1 cellular context compared by ENCODE assay signal in the genomic region with DNA sequence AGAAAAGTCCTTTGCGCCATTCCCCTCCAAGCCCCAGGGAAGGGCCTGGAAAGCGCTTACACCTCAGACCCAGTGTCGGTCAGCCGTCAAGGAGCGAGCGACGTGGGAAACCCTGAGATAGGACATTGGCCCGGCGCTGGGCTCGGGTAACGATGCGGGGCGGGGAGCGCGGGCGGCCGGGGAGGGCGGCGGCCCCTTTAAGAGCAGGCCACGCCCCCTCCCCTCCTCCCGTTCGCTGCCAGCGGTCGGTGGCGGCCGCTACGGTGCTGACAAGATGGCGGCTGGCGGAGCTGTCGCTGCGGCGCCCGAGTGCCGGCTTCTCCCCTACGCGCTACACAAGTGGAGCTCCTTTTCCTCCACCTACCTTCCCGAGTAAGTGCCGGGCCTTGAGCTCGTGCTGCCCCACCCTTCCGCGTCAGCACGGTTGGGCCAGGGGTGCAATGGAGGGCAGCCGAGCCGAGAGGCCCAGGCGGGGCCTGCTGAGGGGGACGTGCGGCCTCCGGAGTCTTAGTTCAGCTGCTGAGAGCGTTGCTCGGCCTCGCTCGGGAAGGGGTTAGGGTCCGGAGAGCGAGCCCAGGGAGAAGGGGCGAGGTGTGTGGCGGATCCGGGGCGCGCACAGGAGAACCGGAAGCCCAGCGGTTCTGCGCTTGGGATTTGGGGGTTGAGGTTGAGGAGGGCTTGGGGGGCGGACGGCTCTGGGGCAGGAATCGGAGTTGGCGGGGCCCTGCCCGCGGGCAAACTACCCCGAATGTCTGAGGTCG.
TF ChIP-seq lines count a peak whose summit lies in the region.

A gene (plus strand): TSS at position 251 of the 761 bp plus-strand sequence. CDS start 24 bp downstream, at position 275.

TF ChIP-seq in WTC11, 78 proteins besides CTCF, POLR2A, EP300 and RAD21 (continued from another document and continues in another):
- TF ChIP-seq, protein P1, sequence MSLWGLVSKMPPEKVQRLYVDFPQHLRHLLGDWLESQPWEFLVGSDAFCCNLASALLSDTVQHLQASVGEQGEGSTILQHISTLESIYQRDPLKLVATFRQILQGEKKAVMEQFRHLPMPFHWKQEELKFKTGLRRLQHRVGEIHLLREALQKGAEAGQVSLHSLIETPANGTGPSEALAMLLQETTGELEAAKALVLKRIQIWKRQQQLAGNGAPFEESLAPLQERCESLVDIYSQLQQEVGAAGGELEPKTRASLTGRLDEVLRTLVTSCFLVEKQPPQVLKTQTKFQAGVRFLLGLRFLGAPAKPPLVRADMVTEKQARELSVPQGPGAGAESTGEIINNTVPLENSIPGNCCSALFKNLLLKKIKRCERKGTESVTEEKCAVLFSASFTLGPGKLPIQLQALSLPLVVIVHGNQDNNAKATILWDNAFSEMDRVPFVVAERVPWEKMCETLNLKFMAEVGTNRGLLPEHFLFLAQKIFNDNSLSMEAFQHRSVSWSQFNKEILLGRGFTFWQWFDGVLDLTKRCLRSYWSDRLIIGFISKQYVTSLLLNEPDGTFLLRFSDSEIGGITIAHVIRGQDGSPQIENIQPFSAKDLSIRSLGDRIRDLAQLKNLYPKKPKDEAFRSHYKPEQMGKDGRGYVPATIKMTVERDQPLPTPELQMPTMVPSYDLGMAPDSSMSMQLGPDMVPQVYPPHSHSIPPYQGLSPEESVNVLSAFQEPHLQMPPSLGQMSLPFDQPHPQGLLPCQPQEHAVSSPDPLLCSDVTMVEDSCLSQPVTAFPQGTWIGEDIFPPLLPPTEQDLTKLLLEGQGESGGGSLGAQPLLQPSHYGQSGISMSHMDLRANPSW (CRISPR knock-in tag; conservative IDR thresholded peaks at IDR 0.05; ENCODE audit: low read depth) = no peak
- no peak for TF ChIP-seq ZNF416 (CRISPR knock-in tag; IDR thresholded peaks at IDR 0.05)
- TF ChIP-seq, protein P2, sequence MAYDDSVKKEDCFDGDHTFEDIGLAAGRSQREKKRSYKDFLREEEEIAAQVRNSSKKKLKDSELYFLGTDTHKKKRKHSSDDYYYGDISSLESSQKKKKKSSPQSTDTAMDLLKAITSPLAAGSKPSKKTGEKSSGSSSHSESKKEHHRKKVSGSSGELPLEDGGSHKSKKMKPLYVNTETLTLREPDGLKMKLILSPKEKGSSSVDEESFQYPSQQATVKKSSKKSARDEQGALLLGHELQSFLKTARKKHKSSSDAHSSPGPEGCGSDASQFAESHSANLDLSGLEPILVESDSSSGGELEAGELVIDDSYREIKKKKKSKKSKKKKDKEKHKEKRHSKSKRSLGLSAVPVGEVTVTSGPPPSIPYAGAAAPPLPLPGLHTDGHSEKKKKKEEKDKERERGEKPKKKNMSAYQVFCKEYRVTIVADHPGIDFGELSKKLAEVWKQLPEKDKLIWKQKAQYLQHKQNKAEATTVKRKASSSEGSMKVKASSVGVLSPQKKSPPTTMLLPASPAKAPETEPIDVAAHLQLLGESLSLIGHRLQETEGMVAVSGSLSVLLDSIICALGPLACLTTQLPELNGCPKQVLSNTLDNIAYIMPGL (CRISPR knock-in tag; IDR thresholded peaks at IDR 0.05) = peak; percentile 92
- TF ChIP-seq, protein P3, sequence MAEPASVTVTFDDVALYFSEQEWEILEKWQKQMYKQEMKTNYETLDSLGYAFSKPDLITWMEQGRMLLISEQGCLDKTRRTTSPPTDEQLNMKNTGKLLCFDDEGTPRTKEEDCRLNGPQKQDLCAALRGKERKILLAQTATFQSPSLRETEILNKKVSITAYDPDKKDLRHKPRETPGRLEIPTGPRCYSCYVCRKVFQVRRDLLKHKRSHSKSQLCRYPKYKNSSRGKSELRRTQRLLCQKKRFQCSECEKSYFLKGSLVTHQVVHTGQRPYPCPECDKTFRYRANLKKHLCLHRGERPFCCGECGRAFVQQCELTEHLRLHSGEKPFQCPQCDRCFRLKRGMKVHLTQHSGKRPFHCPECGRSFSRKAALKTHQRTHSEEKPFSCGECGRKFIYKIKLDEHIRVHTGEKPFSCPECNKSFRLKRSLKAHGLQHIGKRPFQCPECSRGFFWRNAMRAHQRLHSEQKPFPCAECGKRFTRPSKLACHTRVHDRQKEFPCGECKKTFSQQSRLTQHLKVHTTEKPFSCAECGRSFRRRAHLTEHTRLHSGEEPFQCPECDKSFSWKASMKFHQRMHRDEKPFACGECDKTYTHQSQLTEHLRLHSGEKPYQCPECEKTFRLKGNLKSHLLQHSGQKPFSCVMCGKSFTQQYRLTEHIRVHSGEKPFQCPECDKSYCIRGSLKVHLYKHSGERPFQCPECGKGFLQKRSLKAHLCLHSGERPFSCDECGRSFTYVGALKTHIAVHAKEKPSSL (CRISPR knock-in tag; conservative IDR thresholded peaks at IDR 0.05) = no peak
- TF ChIP-seq SOX15 (CRISPR knock-in tag; IDR thresholded peaks at IDR 0.05) = no peak
- no peak for TF ChIP-seq OVOL2 (CRISPR knock-in tag; IDR thresholded peaks at IDR 0.05; ENCODE audit: borderline replicate concordance)
- TF ChIP-seq ZNF219 (CRISPR knock-in tag; IDR thresholded peaks at IDR 0.05; ENCODE audit: borderline replicate concordance) = no peak
- no peak for TF ChIP-seq RORB (CRISPR knock-in tag; IDR thresholded peaks at IDR 0.05)
- no peak for TF ChIP-seq TCF7 (CRISPR knock-in tag; IDR thresholded peaks at IDR 0.05; ENCODE audit: low read depth)
- TF ChIP-seq, protein P4, sequence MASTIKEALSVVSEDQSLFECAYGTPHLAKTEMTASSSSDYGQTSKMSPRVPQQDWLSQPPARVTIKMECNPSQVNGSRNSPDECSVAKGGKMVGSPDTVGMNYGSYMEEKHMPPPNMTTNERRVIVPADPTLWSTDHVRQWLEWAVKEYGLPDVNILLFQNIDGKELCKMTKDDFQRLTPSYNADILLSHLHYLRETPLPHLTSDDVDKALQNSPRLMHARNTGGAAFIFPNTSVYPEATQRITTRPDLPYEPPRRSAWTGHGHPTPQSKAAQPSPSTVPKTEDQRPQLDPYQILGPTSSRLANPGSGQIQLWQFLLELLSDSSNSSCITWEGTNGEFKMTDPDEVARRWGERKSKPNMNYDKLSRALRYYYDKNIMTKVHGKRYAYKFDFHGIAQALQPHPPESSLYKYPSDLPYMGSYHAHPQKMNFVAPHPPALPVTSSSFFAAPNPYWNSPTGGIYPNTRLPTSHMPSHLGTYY (CRISPR knock-in tag; IDR thresholded peaks at IDR 0.05) = peak; percentile 77; the same call in 1 of the 2 replicates
- TF ChIP-seq MYBL2 (CRISPR knock-in tag; IDR thresholded peaks at IDR 0.05) = peak; percentile 86
- TF ChIP-seq, protein P5, sequence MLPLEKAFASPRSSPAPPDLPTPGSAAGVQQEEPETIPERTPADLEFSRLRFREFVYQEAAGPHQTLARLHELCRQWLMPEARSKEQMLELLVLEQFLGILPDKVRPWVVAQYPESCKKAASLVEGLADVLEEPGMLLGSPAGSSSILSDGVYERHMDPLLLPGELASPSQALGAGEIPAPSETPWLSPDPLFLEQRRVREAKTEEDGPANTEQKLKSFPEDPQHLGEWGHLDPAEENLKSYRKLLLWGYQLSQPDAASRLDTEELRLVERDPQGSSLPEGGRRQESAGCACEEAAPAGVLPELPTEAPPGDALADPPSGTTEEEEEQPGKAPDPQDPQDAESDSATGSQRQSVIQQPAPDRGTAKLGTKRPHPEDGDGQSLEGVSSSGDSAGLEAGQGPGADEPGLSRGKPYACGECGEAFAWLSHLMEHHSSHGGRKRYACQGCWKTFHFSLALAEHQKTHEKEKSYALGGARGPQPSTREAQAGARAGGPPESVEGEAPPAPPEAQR (CRISPR knock-in tag; IDR thresholded peaks at IDR 0.05) = no peak
- TF ChIP-seq, protein P6, sequence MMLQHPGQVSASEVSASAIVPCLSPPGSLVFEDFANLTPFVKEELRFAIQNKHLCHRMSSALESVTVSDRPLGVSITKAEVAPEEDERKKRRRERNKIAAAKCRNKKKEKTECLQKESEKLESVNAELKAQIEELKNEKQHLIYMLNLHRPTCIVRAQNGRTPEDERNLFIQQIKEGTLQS (CRISPR knock-in tag; conservative IDR thresholded peaks at IDR 0.05) = no peak
- TF ChIP-seq, protein P7, sequence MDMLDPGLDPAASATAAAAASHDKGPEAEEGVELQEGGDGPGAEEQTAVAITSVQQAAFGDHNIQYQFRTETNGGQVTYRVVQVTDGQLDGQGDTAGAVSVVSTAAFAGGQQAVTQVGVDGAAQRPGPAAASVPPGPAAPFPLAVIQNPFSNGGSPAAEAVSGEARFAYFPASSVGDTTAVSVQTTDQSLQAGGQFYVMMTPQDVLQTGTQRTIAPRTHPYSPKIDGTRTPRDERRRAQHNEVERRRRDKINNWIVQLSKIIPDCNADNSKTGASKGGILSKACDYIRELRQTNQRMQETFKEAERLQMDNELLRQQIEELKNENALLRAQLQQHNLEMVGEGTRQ (CRISPR knock-in tag; IDR thresholded peaks at IDR 0.05) = no peak
- TF ChIP-seq, protein P8, sequence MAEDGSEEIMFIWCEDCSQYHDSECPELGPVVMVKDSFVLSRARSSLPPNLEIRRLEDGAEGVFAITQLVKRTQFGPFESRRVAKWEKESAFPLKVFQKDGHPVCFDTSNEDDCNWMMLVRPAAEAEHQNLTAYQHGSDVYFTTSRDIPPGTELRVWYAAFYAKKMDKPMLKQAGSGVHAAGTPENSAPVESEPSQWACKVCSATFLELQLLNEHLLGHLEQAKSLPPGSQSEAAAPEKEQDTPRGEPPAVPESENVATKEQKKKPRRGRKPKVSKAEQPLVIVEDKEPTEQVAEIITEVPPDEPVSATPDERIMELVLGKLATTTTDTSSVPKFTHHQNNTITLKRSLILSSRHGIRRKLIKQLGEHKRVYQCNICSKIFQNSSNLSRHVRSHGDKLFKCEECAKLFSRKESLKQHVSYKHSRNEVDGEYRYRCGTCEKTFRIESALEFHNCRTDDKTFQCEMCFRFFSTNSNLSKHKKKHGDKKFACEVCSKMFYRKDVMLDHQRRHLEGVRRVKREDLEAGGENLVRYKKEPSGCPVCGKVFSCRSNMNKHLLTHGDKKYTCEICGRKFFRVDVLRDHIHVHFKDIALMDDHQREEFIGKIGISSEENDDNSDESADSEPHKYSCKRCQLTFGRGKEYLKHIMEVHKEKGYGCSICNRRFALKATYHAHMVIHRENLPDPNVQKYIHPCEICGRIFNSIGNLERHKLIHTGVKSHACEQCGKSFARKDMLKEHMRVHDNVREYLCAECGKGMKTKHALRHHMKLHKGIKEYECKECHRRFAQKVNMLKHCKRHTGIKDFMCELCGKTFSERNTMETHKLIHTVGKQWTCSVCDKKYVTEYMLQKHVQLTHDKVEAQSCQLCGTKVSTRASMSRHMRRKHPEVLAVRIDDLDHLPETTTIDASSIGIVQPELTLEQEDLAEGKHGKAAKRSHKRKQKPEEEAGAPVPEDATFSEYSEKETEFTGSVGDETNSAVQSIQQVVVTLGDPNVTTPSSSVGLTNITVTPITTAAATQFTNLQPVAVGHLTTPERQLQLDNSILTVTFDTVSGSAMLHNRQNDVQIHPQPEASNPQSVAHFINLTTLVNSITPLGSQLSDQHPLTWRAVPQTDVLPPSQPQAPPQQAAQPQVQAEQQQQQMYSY (CRISPR knock-in tag; IDR thresholded peaks at IDR 0.05) = no peak
- TF ChIP-seq, protein P9, sequence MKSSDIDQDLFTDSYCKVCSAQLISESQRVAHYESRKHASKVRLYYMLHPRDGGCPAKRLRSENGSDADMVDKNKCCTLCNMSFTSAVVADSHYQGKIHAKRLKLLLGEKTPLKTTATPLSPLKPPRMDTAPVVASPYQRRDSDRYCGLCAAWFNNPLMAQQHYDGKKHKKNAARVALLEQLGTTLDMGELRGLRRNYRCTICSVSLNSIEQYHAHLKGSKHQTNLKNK (CRISPR knock-in tag; IDR thresholded peaks at IDR 0.05) = no peak
- TF ChIP-seq ZNF317 (CRISPR knock-in tag; IDR thresholded peaks at IDR 0.05; ENCODE audit: borderline replicate concordance, low read depth) = no peak
- no peak for TF ChIP-seq JAZF1 (CRISPR knock-in tag; IDR thresholded peaks at IDR 0.05)
- TF ChIP-seq FOXP1 (CRISPR knock-in tag; IDR thresholded peaks at IDR 0.05; ENCODE audit: borderline replicate concordance) = peak; percentile 94
- no peak for TF ChIP-seq NR1H2 (CRISPR knock-in tag; IDR thresholded peaks at IDR 0.05)
- peak; percentile 81 for TF ChIP-seq ZNF232 (CRISPR knock-in tag; IDR thresholded peaks at IDR 0.05)
- TF ChIP-seq, protein P10, sequence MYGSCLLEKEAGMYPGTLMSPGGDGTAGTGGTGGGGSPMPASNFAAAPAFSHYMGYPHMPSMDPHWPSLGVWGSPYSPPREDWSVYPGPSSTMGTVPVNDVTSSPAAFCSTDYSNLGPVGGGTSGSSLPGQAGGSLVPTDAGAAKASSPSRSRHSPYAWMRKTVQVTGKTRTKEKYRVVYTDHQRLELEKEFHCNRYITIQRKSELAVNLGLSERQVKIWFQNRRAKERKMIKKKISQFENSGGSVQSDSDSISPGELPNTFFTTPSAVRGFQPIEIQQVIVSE (CRISPR knock-in tag; IDR thresholded peaks at IDR 0.05; ENCODE audit: borderline replicate concordance) = no peak
- TF ChIP-seq, protein P11, sequence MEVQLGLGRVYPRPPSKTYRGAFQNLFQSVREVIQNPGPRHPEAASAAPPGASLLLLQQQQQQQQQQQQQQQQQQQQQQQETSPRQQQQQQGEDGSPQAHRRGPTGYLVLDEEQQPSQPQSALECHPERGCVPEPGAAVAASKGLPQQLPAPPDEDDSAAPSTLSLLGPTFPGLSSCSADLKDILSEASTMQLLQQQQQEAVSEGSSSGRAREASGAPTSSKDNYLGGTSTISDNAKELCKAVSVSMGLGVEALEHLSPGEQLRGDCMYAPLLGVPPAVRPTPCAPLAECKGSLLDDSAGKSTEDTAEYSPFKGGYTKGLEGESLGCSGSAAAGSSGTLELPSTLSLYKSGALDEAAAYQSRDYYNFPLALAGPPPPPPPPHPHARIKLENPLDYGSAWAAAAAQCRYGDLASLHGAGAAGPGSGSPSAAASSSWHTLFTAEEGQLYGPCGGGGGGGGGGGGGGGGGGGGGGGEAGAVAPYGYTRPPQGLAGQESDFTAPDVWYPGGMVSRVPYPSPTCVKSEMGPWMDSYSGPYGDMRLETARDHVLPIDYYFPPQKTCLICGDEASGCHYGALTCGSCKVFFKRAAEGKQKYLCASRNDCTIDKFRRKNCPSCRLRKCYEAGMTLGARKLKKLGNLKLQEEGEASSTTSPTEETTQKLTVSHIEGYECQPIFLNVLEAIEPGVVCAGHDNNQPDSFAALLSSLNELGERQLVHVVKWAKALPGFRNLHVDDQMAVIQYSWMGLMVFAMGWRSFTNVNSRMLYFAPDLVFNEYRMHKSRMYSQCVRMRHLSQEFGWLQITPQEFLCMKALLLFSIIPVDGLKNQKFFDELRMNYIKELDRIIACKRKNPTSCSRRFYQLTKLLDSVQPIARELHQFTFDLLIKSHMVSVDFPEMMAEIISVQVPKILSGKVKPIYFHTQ (CRISPR knock-in tag; IDR thresholded peaks at IDR 0.05) = no peak
- TF ChIP-seq ZNF121 (CRISPR knock-in tag; IDR thresholded peaks at IDR 0.05) = no peak
- peak; percentile 81 for TF ChIP-seq TEAD1 (CRISPR knock-in tag; IDR thresholded peaks at IDR 0.05)
- no peak for TF ChIP-seq NFE2L1 (CRISPR knock-in tag; IDR thresholded peaks at IDR 0.05)
